In genomic region chr17:81927145-81927652, GRCh38 we compare ENCODE assay signal across 1 cellular context.
A peak's percentile ranks its signal among the peaks of the same experiment; 100 is the strongest.
TF ChIP-seq lines count a peak whose summit lies in the region.

No MANE protein-coding gene starts in this region.

TF ChIP-seq in K562, 482 proteins besides CTCF, POLR2A, EP300 and RAD21:
- TF ChIP-seq NELFE (IDR thresholded peaks at IDR 0.05; ENCODE audit: insufficient read depth, insufficient read length) (no peak), PCBP1 (IDR thresholded peaks at IDR 0.05; ENCODE audit: low read depth, low read length, poor library complexity, severe bottlenecking) (peak; percentile 0), RBFOX2 (IDR thresholded peaks at IDR 0.05; ENCODE audit: low read depth, low read length) (peak; percentile 70), PCBP2 (IDR thresholded peaks at IDR 0.05; ENCODE audit: low read depth, low read length, poor library complexity, severe bottlenecking) (peak; percentile 11), SP2 (IDR thresholded peaks at IDR 0.05; ENCODE audit: extremely low read depth, low read depth, low read length, poor library complexity, severe bottlenecking) (no peak), PRPF4 (IDR thresholded peaks at IDR 0.05; ENCODE audit: insufficient read depth, low read depth, low read length, poor library complexity, severe bottlenecking) (peak; percentile 15), GATAD2B (IDR thresholded peaks at IDR 0.05; ENCODE audit: borderline replicate concordance) (0 out of 2 replicates have a peak, but pooled peaks have one; percentile 8), MYNN (IDR thresholded peaks at IDR 0.05) (0 out of 2 replicates have a peak, but pooled peaks have one; percentile 7), MYNN (CRISPR knock-in tag; IDR thresholded peaks at IDR 0.05) (no peak), L3MBTL2 (IDR thresholded peaks at IDR 0.05) (no peak), POLR2G (IDR thresholded peaks at IDR 0.05; ENCODE audit: low read depth, low read length) (peak; percentile 71), NCOR1 (IDR thresholded peaks at IDR 0.05) (0 out of 2 replicates have a peak, but pooled peaks have one; percentile 1)
- TF ChIP-seq, protein P1, sequence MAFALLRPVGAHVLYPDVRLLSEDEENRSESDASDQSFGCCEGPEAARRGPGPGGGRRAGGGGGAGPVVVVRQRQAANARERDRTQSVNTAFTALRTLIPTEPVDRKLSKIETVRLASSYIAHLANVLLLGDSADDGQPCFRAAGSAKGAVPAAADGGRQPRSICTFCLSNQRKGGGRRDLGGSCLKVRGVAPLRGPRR (CRISPR knock-in tag; IDR thresholded peaks at IDR 0.05) = no peak
- TF ChIP-seq, protein P2, sequence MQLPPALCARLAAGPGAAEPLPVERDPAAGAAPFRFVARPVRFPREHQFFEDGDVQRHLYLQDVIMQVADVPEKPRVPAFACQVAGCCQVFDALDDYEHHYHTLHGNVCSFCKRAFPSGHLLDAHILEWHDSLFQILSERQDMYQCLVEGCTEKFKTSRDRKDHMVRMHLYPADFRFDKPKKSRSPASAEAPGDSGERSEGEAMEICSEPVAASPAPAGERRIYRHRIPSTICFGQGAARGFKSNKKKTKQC (CRISPR knock-in tag; IDR thresholded peaks at IDR 0.05) = peak; percentile 40; the same call in 1 of the 2 replicates
- TF ChIP-seq, protein P3, sequence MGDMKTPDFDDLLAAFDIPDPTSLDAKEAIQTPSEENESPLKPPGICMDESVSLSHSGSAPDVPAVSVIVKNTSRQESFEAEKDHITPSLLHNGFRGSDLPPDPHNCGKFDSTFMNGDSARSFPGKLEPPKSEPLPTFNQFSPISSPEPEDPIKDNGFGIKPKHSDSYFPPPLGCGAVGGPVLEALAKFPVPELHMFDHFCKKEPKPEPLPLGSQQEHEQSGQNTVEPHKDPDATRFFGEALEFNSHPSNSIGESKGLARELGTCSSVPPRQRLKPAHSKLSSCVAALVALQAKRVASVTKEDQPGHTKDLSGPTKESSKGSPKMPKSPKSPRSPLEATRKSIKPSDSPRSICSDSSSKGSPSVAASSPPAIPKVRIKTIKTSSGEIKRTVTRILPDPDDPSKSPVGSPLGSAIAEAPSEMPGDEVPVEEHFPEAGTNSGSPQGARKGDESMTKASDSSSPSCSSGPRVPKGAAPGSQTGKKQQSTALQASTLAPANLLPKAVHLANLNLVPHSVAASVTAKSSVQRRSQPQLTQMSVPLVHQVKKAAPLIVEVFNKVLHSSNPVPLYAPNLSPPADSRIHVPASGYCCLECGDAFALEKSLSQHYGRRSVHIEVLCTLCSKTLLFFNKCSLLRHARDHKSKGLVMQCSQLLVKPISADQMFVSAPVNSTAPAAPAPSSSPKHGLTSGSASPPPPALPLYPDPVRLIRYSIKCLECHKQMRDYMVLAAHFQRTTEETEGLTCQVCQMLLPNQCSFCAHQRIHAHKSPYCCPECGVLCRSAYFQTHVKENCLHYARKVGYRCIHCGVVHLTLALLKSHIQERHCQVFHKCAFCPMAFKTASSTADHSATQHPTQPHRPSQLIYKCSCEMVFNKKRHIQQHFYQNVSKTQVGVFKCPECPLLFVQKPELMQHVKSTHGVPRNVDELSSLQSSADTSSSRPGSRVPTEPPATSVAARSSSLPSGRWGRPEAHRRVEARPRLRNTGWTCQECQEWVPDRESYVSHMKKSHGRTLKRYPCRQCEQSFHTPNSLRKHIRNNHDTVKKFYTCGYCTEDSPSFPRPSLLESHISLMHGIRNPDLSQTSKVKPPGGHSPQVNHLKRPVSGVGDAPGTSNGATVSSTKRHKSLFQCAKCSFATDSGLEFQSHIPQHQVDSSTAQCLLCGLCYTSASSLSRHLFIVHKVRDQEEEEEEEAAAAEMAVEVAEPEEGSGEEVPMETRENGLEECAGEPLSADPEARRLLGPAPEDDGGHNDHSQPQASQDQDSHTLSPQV (IDR thresholded peaks at IDR 0.05) = 0 out of 2 replicates have a peak, but pooled peaks have one; percentile 2
- TF ChIP-seq, protein P4, sequence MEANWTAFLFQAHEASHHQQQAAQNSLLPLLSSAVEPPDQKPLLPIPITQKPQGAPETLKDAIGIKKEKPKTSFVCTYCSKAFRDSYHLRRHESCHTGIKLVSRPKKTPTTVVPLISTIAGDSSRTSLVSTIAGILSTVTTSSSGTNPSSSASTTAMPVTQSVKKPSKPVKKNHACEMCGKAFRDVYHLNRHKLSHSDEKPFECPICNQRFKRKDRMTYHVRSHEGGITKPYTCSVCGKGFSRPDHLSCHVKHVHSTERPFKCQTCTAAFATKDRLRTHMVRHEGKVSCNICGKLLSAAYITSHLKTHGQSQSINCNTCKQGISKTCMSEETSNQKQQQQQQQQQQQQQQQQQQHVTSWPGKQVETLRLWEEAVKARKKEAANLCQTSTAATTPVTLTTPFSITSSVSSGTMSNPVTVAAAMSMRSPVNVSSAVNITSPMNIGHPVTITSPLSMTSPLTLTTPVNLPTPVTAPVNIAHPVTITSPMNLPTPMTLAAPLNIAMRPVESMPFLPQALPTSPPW (CRISPR knock-in tag; IDR thresholded peaks at IDR 0.05) = peak; percentile 78
